In genomic region chr3:8473990-8474389, GRCh38 we compare ENCODE assay signal across 1 cellular context.
TF ChIP-seq lines count a peak whose summit lies in the region.

No MANE protein-coding gene starts in this region.

TF ChIP-seq in A549, 52 proteins besides CTCF, POLR2A, EP300 and RAD21:
- TF ChIP-seq, protein P1, sequence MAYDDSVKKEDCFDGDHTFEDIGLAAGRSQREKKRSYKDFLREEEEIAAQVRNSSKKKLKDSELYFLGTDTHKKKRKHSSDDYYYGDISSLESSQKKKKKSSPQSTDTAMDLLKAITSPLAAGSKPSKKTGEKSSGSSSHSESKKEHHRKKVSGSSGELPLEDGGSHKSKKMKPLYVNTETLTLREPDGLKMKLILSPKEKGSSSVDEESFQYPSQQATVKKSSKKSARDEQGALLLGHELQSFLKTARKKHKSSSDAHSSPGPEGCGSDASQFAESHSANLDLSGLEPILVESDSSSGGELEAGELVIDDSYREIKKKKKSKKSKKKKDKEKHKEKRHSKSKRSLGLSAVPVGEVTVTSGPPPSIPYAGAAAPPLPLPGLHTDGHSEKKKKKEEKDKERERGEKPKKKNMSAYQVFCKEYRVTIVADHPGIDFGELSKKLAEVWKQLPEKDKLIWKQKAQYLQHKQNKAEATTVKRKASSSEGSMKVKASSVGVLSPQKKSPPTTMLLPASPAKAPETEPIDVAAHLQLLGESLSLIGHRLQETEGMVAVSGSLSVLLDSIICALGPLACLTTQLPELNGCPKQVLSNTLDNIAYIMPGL (CRISPR knock-in tag; IDR thresholded peaks at IDR 0.05; ENCODE audit: borderline replicate concordance) = no peak
- peak; percentile 57 for TF ChIP-seq MAFK (IDR thresholded peaks at IDR 0.05; ENCODE audit: partially characterized antibody)
